ENCODE assay signal across 1 cellular context in genomic region chr15:43232289-43232874, GRCh38.
A peak's percentile ranks its signal among the peaks of the same experiment; 100 is the strongest.
TF ChIP-seq lines count a peak whose summit lies in the region.

No MANE protein-coding gene starts in this region.

TF ChIP-seq in K562, 482 proteins besides CTCF, POLR2A, EP300 and RAD21:
- TF ChIP-seq NCOR1 (IDR thresholded peaks at IDR 0.05) (no peak), NR2C2 (CRISPR knock-in tag; IDR thresholded peaks at IDR 0.05) (no peak), NR2C2 (tag; IDR thresholded peaks at IDR 0.05) (no peak), CREB3 (tag; conservative IDR thresholded peaks at IDR 0.05; ENCODE audit: low read depth) (no peak), HDAC2 (IDR thresholded peaks at IDR 0.05) (no peak), ZNF445 (CRISPR knock-in tag; IDR thresholded peaks at IDR 0.05; ENCODE audit: low read depth) (no peak), ZKSCAN3 (CRISPR knock-in tag; IDR thresholded peaks at IDR 0.05) (no peak), ZNF311 (CRISPR knock-in tag; IDR thresholded peaks at IDR 0.05) (no peak), ZNF3 (CRISPR knock-in tag; IDR thresholded peaks at IDR 0.05) (no peak), THAP7 (CRISPR knock-in tag; IDR thresholded peaks at IDR 0.05) (no peak), FOXA3 (CRISPR knock-in tag; conservative IDR thresholded peaks at IDR 0.05 in 1 of 2, IDR thresholded peaks at IDR 0.05 in 1 of 2) (peak in 1 of 2 experiments; percentile 70; a peak in 1 of 4 replicates), ZNF316 (IDR thresholded peaks at IDR 0.05) (peak; percentile 61), SAFB2 (IDR thresholded peaks at IDR 0.05; ENCODE audit: borderline replicate concordance, low read depth, low read length, severe bottlenecking) (no peak), MTF1 (CRISPR knock-in tag; IDR thresholded peaks at IDR 0.05; ENCODE audit: borderline replicate concordance) (no peak)
- TF ChIP-seq, protein P1, sequence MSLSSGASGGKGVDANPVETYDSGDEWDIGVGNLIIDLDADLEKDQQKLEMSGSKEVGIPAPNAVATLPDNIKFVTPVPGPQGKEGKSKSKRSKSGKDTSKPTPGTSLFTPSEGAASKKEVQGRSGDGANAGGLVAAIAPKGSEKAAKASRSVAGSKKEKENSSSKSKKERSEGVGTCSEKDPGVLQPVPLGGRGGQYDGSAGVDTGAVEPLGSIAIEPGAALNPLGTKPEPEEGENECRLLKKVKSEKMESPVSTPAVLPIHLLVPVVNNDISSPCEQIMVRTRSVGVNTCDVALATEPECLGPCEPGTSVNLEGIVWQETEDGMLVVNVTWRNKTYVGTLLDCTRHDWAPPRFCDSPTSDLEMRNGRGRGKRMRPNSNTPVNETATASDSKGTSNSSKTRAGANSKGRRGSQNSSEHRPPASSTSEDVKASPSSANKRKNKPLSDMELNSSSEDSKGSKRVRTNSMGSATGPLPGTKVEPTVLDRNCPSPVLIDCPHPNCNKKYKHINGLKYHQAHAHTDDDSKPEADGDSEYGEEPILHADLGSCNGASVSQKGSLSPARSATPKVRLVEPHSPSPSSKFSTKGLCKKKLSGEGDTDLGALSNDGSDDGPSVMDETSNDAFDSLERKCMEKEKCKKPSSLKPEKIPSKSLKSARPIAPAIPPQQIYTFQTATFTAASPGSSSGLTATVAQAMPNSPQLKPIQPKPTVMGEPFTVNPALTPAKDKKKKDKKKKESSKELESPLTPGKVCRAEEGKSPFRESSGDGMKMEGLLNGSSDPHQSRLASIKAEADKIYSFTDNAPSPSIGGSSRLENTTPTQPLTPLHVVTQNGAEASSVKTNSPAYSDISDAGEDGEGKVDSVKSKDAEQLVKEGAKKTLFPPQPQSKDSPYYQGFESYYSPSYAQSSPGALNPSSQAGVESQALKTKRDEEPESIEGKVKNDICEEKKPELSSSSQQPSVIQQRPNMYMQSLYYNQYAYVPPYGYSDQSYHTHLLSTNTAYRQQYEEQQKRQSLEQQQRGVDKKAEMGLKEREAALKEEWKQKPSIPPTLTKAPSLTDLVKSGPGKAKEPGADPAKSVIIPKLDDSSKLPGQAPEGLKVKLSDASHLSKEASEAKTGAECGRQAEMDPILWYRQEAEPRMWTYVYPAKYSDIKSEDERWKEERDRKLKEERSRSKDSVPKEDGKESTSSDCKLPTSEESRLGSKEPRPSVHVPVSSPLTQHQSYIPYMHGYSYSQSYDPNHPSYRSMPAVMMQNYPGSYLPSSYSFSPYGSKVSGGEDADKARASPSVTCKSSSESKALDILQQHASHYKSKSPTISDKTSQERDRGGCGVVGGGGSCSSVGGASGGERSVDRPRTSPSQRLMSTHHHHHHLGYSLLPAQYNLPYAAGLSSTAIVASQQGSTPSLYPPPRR (CRISPR knock-in tag; IDR thresholded peaks at IDR 0.05; ENCODE audit: borderline replicate concordance), result no peak
